1 cellular context compared by ENCODE assay signal in genomic region chr19:45153339-45154063, GRCh38.
TF ChIP-seq lines count a peak whose summit lies in the region.

No MANE protein-coding gene starts in this region.

TF ChIP-seq in GM12878, 131 proteins besides CTCF, POLR2A, EP300 and RAD21 (continued from another document):
- no peak for TF ChIP-seq FOXM1 (IDR thresholded peaks at IDR 0.05; ENCODE audit: low read depth, low read length)
- peak; percentile 30 for TF ChIP-seq MYC (IDR thresholded peaks at IDR 0.05; ENCODE audit: insufficient read depth, insufficient read length, insufficient replicate concordance, low read length, severe bottlenecking)
- no peak for TF ChIP-seq HDGF (IDR thresholded peaks at IDR 0.05)
- TF ChIP-seq SRF (IDR thresholded peaks at IDR 0.05; ENCODE audit: low read depth in 2 of 2, low read length in 2 of 2), result no peak
- TF ChIP-seq SUZ12 (IDR thresholded peaks at IDR 0.05; ENCODE audit: unreplicated experiment), result peak; percentile 83
TF ChIP-seq in GM12878: peak in this region for 3.
